In the genomic region with DNA sequence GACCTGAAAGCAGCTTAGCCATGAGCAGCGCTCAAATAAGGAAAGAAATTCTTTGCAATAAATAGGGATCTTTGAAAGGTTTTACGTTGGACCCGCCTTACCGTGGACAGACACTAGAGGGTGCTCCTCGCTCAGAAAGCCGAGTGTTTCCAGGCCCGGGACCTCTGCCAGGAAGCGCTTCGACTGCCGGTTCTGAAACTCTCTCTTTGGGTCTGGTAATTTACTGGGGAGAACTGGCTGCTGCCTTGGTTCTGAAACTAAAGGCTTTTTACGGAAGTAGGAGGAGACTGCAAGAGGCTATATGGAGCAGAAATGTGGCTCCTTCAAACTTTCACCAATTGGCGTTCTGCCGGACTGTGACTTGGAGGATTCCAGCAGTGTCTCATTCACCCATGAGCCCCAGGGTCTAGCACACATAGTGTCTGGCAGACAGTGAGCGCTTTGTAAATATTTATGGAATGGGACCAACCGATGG, we compare ENCODE assay signal across 8 cellular contexts. TPM values are rescaled to one million over a fixed set of nuclear protein-coding genes. Genes with fewer than 3 reads are reported as not detected.
DNase-seq lines count a peak whose midpoint lies in the region; ATAC-seq and TF ChIP-seq lines count a peak whose summit lies in the region.

No MANE protein-coding gene starts in this region.

- H3K27me3 ChIP-seq in GM06990 (replicated peaks; ENCODE audit: control insufficient read depth, insufficient read depth, low read length) (no peaks in the 10 kb centered on the region), iPS DF 6.9 (ENCODE audit: control insufficient read depth, insufficient read depth, low read length) (no peaks in the 10 kb centered on the region; the same call in 1 of the 2 replicates)

- H3K4me1 ChIP-seq in iPS DF 6.9 (ENCODE audit: control insufficient read depth, insufficient read depth, low read length), result no peaks in the 10 kb centered on the region

- peak; percentile 9 for DNase-seq in GM06990 (ENCODE audit: extremely low read depth, insufficient read length)
- peak; percentile 61 for DNase-seq in NB4 (ENCODE audit: low read depth)
- peak; percentile 69 for DNase-seq in T1000 (lab: John Stamatoyannopoulos, UW)
- DNase-seq in astrocyte of the spinal cord (ENCODE audit: low read depth, low spot score), result peak; percentile 79
- DNase-seq in iPS DF 6.9 (ENCODE audit: low read depth, low spot score), result peak; percentile 75
- DNase-seq in sciatic nerve (ENCODE audit: low spot score), result peak; percentile 93

- H3K27ac ChIP-seq in iPS DF 6.9 (ENCODE audit: low read length), result no peak overlapping the region

- H3K4me3 ChIP-seq in GM06990 (replicated peaks; ENCODE audit: low read depth, low read length), result no peak overlapping the region
- H3K4me3 ChIP-seq in NB4 (ENCODE audit: low read depth, low read length), result no peak overlapping the region
- H3K4me3 ChIP-seq in astrocyte of the spinal cord (ENCODE audit: low read depth, low read length), result peak overlapping the region; percentile 24
- H3K4me3 ChIP-seq in iPS DF 6.9 (ENCODE audit: low read length), result no peak overlapping the region; the same call in 1 of the 2 replicates

- no CpG with 5 or more reads among the region's 15 CpGs for WGBS in iPS DF 6.9 (ENCODE audit: insufficient coverage, insufficient read length)

- no peaks in the 10 kb centered on the region for H3K9me3 ChIP-seq in iPS DF 6.9 (ENCODE audit: control insufficient read depth, insufficient read depth, low read length)

- TF ChIP-seq CTCF in GM06990 (IDR thresholded peaks at IDR 0.05; ENCODE audit: insufficient read depth, low read length, poor library complexity, severe bottlenecking) (peak; percentile 86), NB4 (IDR thresholded peaks at IDR 0.05; ENCODE audit: low read depth, low read length) (peak; percentile 88), astrocyte of the spinal cord (IDR thresholded peaks at IDR 0.05; ENCODE audit: low read depth, low read length) (peak; percentile 92)

- intact Hi-C loops in sciatic nerve (cut with DNase I), result loop anchor here (10.0 kb wide), 1 partner anchor 123 kb away; no protein-coding TSS in a partner anchor

- ATAC-seq in sciatic nerve (peak; percentile 81), GM18909 (IDR thresholded peaks at IDR 0.05; ENCODE audit: poor library complexity, unreplicated experiment) (no peak), GM18867 (IDR thresholded peaks at IDR 0.05; ENCODE audit: unreplicated experiment) (no peak)

- in situ Hi-C loops in astrocyte of the spinal cord (cut with HindIII; ENCODE audit: low sequenced_read_pairs), result no loop called here

- no peaks in the 10 kb centered on the region for H3K36me3 ChIP-seq in GM06990 (ENCODE audit: control insufficient read depth, insufficient read depth, low read length)
- no peaks in the 10 kb centered on the region for H3K36me3 ChIP-seq in iPS DF 6.9 (ENCODE audit: control insufficient read depth, insufficient read depth, low read length)

- TF ChIP-seq POLR2A in NB4 (IDR thresholded peaks at IDR 0.05; ENCODE audit: extremely low read depth, insufficient read length), result no peak

RNA-seq across cellular contexts. Expression of a gene that starts 45.6 kb away (rescaled TPM):
- 0.18 TPM for total RNA-seq in sciatic nerve

RNA-seq across cellular contexts. Expression of a gene that starts 50.6 kb away (rescaled TPM):
- not detected for total RNA-seq in sciatic nerve

RNA-seq across cellular contexts. Expression of a gene that starts 51.3 kb away (rescaled TPM):
- not detected for total RNA-seq in sciatic nerve

RNA-seq across cellular contexts. Expression of a gene that starts 56.6 kb away (rescaled TPM):
- total RNA-seq in sciatic nerve, result 0.98 TPM

RNA-seq across cellular contexts. Expression of a gene that starts 56.8 kb away (rescaled TPM):
- not detected for total RNA-seq in sciatic nerve

Comparison
In these comparisons a context has a peak if more than half of its experiments do, and no peak if none do; other contexts are left out.
1. DNase-seq: peak in every context shown above with its lines; median percentile 93 in sciatic nerve; 79 in astrocyte of the spinal cord; 75 in iPS DF 6.9; 69 in T1000; 61 in NB4; 9 in GM06990.